1 cellular context compared by ENCODE assay signal in the genomic region with DNA sequence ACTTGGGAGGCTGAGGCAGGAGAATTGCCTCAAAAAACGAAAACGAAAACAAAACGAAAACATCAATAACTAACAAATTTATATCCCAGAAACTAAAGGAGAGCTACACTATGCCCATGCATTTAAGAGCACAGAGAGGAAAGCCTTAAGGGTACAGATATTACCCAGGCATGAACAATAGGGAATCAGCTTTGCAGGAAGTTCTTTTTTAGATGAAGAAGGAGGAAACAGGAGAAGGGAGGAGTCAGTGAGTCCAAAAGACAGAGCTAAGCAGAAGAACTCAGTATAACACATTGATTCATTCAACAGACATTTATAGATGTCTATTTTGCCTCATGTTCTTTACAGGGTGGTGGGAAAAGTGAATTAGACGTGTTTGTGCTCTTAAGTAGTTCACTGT.
TF ChIP-seq lines count a peak whose summit lies in the region.

No MANE protein-coding gene starts in this region.

TF ChIP-seq in K562, 482 proteins besides CTCF, POLR2A, EP300 and RAD21:
- TF ChIP-seq PTRF (tag; IDR thresholded peaks at IDR 0.05), result no peak
- TF ChIP-seq SUPT5H (IDR thresholded peaks at IDR 0.05), result no peak
- no peak for TF ChIP-seq NFE2L1 (tag; IDR thresholded peaks at IDR 0.05; ENCODE audit: borderline replicate concordance, low read depth)
- no peak for TF ChIP-seq HSF4 (CRISPR knock-in tag; IDR thresholded peaks at IDR 0.05; ENCODE audit: borderline replicate concordance)
- no peak for TF ChIP-seq HNRNPUL1 (IDR thresholded peaks at IDR 0.05; ENCODE audit: low read length)
- TF ChIP-seq, protein P1, sequence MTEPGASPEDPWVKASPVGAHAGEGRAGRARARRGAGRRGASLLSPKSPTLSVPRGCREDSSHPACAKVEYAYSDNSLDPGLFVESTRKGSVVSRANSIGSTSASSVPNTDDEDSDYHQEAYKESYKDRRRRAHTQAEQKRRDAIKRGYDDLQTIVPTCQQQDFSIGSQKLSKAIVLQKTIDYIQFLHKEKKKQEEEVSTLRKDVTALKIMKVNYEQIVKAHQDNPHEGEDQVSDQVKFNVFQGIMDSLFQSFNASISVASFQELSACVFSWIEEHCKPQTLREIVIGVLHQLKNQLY (CRISPR knock-in tag; conservative IDR thresholded peaks at IDR 0.05), result no peak
- TF ChIP-seq, protein P2, sequence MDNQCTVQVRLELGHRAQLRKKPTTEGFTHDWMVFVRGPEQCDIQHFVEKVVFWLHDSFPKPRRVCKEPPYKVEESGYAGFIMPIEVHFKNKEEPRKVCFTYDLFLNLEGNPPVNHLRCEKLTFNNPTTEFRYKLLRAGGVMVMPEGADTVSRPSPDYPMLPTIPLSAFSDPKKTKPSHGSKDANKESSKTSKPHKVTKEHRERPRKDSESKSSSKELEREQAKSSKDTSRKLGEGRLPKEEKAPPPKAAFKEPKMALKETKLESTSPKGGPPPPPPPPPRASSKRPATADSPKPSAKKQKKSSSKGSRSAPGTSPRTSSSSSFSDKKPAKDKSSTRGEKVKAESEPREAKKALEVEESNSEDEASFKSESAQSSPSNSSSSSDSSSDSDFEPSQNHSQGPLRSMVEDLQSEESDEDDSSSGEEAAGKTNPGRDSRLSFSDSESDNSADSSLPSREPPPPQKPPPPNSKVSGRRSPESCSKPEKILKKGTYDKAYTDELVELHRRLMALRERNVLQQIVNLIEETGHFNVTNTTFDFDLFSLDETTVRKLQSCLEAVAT (IDR thresholded peaks at IDR 0.05), result no peak
